In the genomic region with DNA sequence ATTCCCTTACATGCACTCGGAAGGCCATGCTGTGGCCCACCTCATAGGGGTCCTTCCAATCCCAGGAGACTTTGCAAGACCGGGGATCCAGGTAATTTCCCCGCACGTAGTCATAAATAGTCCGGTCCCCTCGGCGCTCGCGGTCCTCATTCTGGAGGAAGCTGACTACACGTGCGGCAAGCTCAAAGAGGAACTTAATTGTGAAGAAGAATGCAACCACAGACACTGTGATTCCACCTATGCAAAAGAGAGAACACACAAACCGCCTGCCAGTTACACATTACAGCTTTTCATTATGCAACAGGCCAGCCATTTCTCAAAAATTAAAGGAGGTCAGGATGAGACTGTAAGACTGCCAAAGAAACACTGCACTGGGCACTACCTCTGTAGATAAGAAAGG, we compare ENCODE assay signal across 13 cellular contexts. TPM values are rescaled to one million over a fixed set of nuclear protein-coding genes. Genes with fewer than 3 reads are reported as not detected.
DNase-seq lines count a peak whose midpoint lies in the region; ATAC-seq, FAIRE-seq and TF ChIP-seq lines count a peak whose summit lies in the region.
"Had no signal": no experiment of that assay in that cellular context is flagged by ENCODE, and none has a peak within 500 bp of the region (broad histone marks: within the 10 kb centered on the region; RNA-seq: fewer than 3 reads in every experiment).

No MANE protein-coding gene starts in this region.

- POLR2A ChIA-PET in naive thymus-derived CD8-positive, alpha-beta T cell (lab: Charles Lee), result interaction anchor here (0.6 to 1.7 kb wide), 5 partner anchors 25 to 382 kb away, joined by 3 to 5 read pairs (median 3); partner anchors contain the start of genes ABCD4, AREL1 and FCF1

- no peak overlapping the region for H3K9ac ChIP-seq in OCI-LY3 (ENCODE audit: low read length)

- H3K36me3 Mint-ChIP-seq in naive thymus-derived CD8-positive, alpha-beta T cell, result peaks cover 0 to 70% (median 18%) of the 10 kb centered on the region in 3 donors

- ATAC-seq in GM21825 (IDR thresholded peaks at IDR 0.05; ENCODE audit: unreplicated experiment), result peak; percentile 74
- peak; percentile 77 to 87 for ATAC-seq in naive thymus-derived CD8-positive, alpha-beta T cell
- ATAC-seq in omental fat pad (ENCODE audit: low FRiP score), result no peak

- peak overlapping the region; percentile 31; the same call in 1 of the 2 replicates for H3K4me3 ChIP-seq in OCI-LY3 (ENCODE audit: low read length)
- H3K4me3 ChIP-seq: testis had no signal

- peak overlapping the region; percentile 57 for H3K4me2 ChIP-seq in OCI-LY3 (ENCODE audit: low read length)

- no peak overlapping the region for H2AFZ ChIP-seq in OCI-LY3 (ENCODE audit: low read depth, low read length)

- peak; percentile 36 for DNase-seq in GM13977 (ENCODE audit: low spot score)
- peak in 6 of 10 donors; percentile 2 to 27 (median 18) for DNase-seq in naive thymus-derived CD8-positive, alpha-beta T cell
- no peak for DNase-seq in H54 (ENCODE audit: insufficient read length, low spot score)
- no peak for DNase-seq in omental fat pad (ENCODE audit: low spot score)
- no peak for DNase-seq in putamen (ENCODE audit: low spot score)
- DNase-seq: cerebellar nuclear complex, NCI-H1436 treated with DMSO at 0.1 percent for 48 hours, occipital lobe, testis, WERI-Rb-1 had no signal

- TF ChIP-seq CTCF in GM13977 (IDR thresholded peaks at IDR 0.05; ENCODE audit: extremely low read depth, insufficient read depth, missing control alignments) (no peak), OCI-LY3 (IDR thresholded peaks at IDR 0.05; ENCODE audit: low read depth, low read length) (no peak), omental fat pad (IDR thresholded peaks at IDR 0.05) (no peak)

- no peak overlapping the region for H3K27ac ChIP-seq in OCI-LY3 (ENCODE audit: low read length)
- H3K27ac ChIP-seq: WERI-Rb-1 had no signal

- H3K27me3 ChIP-seq in OCI-LY3 (ENCODE audit: low read depth, low read length), result no peaks in the 10 kb centered on the region
- H3K27me3 ChIP-seq: testis had no signal

- no peaks in the 10 kb centered on the region for H3K79me2 ChIP-seq in OCI-LY3 (ENCODE audit: low read length)

- H3K4me1 Mint-ChIP-seq in naive thymus-derived CD8-positive, alpha-beta T cell, result peaks cover 28 to 36% (median 34%) of the 10 kb centered on the region in 4 donors

- no peak for TF ChIP-seq POLR2A in H54 (IDR thresholded peaks at IDR 0.05; ENCODE audit: low read depth, low read length)

- H4K20me1 ChIP-seq in OCI-LY3 (ENCODE audit: insufficient read depth, low read length), result no peaks in the 10 kb centered on the region

- peaks cover 39% of the 10 kb centered on the region for H3K36me3 ChIP-seq in OCI-LY3 (replicated peaks; ENCODE audit: low read depth, low read length)

- H3K4me1 ChIP-seq in OCI-LY3 (ENCODE audit: low read length), result peaks cover 17% of the 10 kb centered on the region

- no peaks in the 10 kb centered on the region for H3K9me3 Mint-ChIP-seq in naive thymus-derived CD8-positive, alpha-beta T cell

- no peak for FAIRE-seq in H54 (lab: Jason Lieb, UNC)
- FAIRE-seq: keratinocyte had no signal

- H3K4me3 Mint-ChIP-seq in naive thymus-derived CD8-positive, alpha-beta T cell, result peak overlapping the region; percentile 3 to 74 (median 50)

- no peaks in the 10 kb centered on the region for H3K27me3 Mint-ChIP-seq in naive thymus-derived CD8-positive, alpha-beta T cell

- no peaks in the 10 kb centered on the region for H3K9me3 ChIP-seq in OCI-LY3 (ENCODE audit: insufficient read depth, low read length)
- H3K9me3 ChIP-seq: testis had no signal

- H3K27ac Mint-ChIP-seq in naive thymus-derived CD8-positive, alpha-beta T cell, result peak overlapping the region; percentile 39 to 91 (median 83)

- in situ Hi-C loops in GM13977 (cut with MboI; ENCODE audit: low pct_unique_long_range_greater_than_20kb, low sequenced_read_pairs, unreplicated experiment), result no loop called here

RNA-seq across cellular contexts. Expression of gene AREL1, which starts 28.4 kb away (rescaled TPM):
- 10 to 100 TPM; 49.7 to 52.9 TPM for total RNA-seq in naive thymus-derived CD8-positive, alpha-beta T cell
- 10 to 100 TPM; 17.3 to 20.6 (median 19.3) TPM for polyA plus RNA-seq in naive thymus-derived CD8-positive, alpha-beta T cell
- total RNA-seq in omental fat pad, result 10 to 100 TPM; 18.4 to 33.5 (median 26.8) TPM

RNA-seq across cellular contexts. Expression of gene FCF1, which starts 28.5 kb away (rescaled TPM):
- 10 to 100 TPM; 65.8 to 66.8 TPM for total RNA-seq in naive thymus-derived CD8-positive, alpha-beta T cell
- 10 to 100 TPM; 31.7 to 37.1 (median 34.7) TPM for polyA plus RNA-seq in naive thymus-derived CD8-positive, alpha-beta T cell
- total RNA-seq in omental fat pad, result 10 to 100 TPM; 21.7 to 34.2 (median 27.1) TPM

Comparison
In these comparisons a context has a peak if more than half of its experiments do, and no peak if none do; other contexts are left out.
1. DNase-seq: peak in GM13977 (single experiment) and naive thymus-derived CD8-positive, alpha-beta T cell (6 of 10); none in H54 (single experiment), omental fat pad (single experiment) and putamen (single experiment).